ENCODE assay signal across 24 cellular contexts in genomic region chr13:91893040-91893439, GRCh38.
"Had no signal": no experiment of that assay in that cellular context is flagged by ENCODE, and none has a peak within 500 bp of the region (broad histone marks: within the 10 kb centered on the region; RNA-seq: fewer than 3 reads in every experiment).

No MANE protein-coding gene starts in this region.

- H3K36me3 ChIP-seq: stomach, suprapubic skin, thoracic aorta, thyroid gland, tibial artery, tibial nerve, transverse colon, upper lobe of left lung, upper lobe of right lung, uterus, vagina had no signal

- H3K4me3 ChIP-seq: stomach, suprapubic skin, testis, thoracic aorta, thyroid gland, tibial artery, tibial nerve, transverse colon, upper lobe of left lung, upper lobe of right lung, uterus, vagina had no signal

- H3K4me1 ChIP-seq: stomach, suprapubic skin, testis, thyroid gland, tibial artery, tibial nerve, transverse colon, upper lobe of left lung, upper lobe of right lung, uterus, vagina had no signal

- H3K27ac ChIP-seq: stomach, suprapubic skin, testis, thoracic aorta, thyroid gland, tibial artery, tibial nerve, transverse colon, upper lobe of left lung, upper lobe of right lung, uterus, vagina had no signal

- H3K9me3 ChIP-seq: suprapubic skin, testis, thoracic aorta, thyroid gland, tibial artery, tibial nerve, transverse colon, upper lobe of right lung, uterus, vagina had no signal

- DNase-seq: stimulated activated CD4-positive, alpha-beta T cell treated with anti-CD3 and anti-CD28 coated beads, Interleukin-2, amount 100 ng/mL, for 48 hours; stimulated activated CD4-positive, alpha-beta T cell treated with anti-CD3 and anti-CD28 coated beads, Interleukin-4, amount 100 ng/mL, for 1 hour; stimulated activated CD4-positive, alpha-beta T cell treated with anti-CD3 and anti-CD28 coated beads, Interleukin-4, amount 100 ng/mL, for 24 hours; stimulated activated CD4-positive, alpha-beta T cell treated with anti-CD3 and anti-CD28 coated beads, Interleukin-4, amount 100 ng/mL, for 4 hours; stimulated activated CD8-positive, alpha-beta memory T cell treated with anti-CD3 and anti-CD28 coated beads, Interleukin-4, amount 100 ng/mL, for 48 hours; stimulated activated naive B cell treated with anti-CD40 and anti-IgM and Interleukin-4, amounts not matched to agents 10 μg/mL and 1 μg/mL and 100 μg/mL, for 72 hours; stimulated activated naive CD4-positive, alpha-beta T cell; stimulated activated naive CD4-positive, alpha-beta T cell treated with Interleukin-2 at 50 U/mL for 16 hours; stimulated activated naive CD8-positive, alpha-beta T cell treated with anti-CD3 and anti-CD28 coated beads, Interleukin-15, amount 100 ng/mL, for 72 hours; stimulated activated naive CD8-positive, alpha-beta T cell treated with anti-CD3 and anti-CD28 coated beads, Interleukin-15, Interleukin-2, amounts not matched to agents 100 U/mL and 50 U/mL, for 24 hours; stomach; substantia nigra; testis; thyroid gland; tibial artery; transverse colon; trophoblast cell; upper lobe of left lung; upper lobe of right lung; uterus had no signal
